Comparison of ENCODE assay signal across 3 cellular contexts in genomic region chr3:174028673-174029072, GRCh38.
"Had no signal": no experiment of that assay in that cellular context is flagged by ENCODE, and none has a peak within 500 bp of the region (broad histone marks: within the 10 kb centered on the region; RNA-seq: fewer than 3 reads in every experiment).

No MANE protein-coding gene starts in this region.

- H3K4me3 ChIP-seq: GM12878 had no signal

- DNase-seq: GDM1, GF-D8 had no signal
